In the genomic region with DNA sequence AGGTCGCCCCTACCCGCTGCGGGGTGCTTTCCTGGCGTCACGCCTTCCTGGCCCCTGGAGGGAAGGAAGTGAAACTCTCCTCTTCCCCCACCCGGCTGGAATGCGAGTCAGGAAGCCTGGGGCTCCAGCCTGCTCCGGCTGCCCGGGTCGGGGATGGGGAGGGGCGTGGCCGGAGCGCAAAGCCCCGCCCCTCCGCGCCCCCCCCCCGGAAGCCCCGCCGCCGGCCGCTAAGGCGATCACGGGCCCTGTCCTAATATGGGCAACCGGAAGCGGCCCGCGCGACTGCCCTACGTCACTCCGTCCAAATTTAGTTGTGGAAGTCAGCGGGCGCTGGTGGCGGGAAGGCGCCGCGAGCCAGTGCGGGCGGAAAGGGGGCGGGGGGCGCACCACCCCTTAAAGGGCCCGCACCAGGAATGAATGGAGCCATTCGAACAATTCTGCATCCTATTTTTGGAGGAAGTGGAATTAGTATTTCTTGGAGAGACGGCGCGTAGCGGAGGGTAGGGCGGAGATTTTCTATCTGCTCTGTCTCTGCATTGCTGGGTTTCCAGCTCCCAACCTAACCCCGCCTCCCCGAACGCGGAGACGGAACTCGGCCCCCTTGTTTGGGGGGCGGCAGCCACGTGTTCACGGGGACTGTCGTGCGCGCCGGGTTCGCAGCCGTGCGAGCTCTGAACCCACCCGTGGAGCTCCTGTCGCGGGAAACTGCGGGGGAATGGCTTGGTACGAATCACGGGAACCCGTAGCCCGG, we compare ENCODE assay signal across 1 cellular context.
TF ChIP-seq lines count a peak whose summit lies in the region.

No MANE protein-coding gene starts in this region.

TF ChIP-seq in K562, 482 proteins besides CTCF, POLR2A, EP300 and RAD21 (continued from another document and continues in another):
- TF ChIP-seq, protein P1, sequence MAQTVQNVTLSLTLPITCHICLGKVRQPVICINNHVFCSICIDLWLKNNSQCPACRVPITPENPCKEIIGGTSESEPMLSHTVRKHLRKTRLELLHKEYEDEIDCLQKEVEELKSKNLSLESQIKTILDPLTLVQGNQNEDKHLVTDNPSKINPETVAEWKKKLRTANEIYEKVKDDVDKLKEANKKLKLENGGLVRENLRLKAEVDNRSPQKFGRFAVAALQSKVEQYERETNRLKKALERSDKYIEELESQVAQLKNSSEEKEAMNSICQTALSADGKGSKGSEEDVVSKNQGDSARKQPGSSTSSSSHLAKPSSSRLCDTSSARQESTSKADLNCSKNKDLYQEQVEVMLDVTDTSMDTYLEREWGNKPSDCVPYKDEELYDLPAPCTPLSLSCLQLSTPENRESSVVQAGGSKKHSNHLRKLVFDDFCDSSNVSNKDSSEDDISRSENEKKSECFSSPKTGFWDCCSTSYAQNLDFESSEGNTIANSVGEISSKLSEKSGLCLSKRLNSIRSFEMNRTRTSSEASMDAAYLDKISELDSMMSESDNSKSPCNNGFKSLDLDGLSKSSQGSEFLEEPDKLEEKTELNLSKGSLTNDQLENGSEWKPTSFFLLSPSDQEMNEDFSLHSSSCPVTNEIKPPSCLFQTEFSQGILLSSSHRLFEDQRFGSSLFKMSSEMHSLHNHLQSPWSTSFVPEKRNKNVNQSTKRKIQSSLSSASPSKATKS (CRISPR knock-in tag; IDR thresholded peaks at IDR 0.05) = no peak
- TF ChIP-seq SRSF3 (IDR thresholded peaks at IDR 0.05; ENCODE audit: insufficient read depth, low read length) = no peak
- TF ChIP-seq SREBF2 (CRISPR knock-in tag; IDR thresholded peaks at IDR 0.05) = no peak
- no peak for TF ChIP-seq RBM39 (optimal IDR thresholded peaks at IDR 0.05; ENCODE audit: low read depth, low read length)
- no peak for TF ChIP-seq ELF4 (CRISPR knock-in tag; IDR thresholded peaks at IDR 0.05)
- no peak for TF ChIP-seq STAT5B (CRISPR knock-in tag; IDR thresholded peaks at IDR 0.05)
- TF ChIP-seq, protein P2, sequence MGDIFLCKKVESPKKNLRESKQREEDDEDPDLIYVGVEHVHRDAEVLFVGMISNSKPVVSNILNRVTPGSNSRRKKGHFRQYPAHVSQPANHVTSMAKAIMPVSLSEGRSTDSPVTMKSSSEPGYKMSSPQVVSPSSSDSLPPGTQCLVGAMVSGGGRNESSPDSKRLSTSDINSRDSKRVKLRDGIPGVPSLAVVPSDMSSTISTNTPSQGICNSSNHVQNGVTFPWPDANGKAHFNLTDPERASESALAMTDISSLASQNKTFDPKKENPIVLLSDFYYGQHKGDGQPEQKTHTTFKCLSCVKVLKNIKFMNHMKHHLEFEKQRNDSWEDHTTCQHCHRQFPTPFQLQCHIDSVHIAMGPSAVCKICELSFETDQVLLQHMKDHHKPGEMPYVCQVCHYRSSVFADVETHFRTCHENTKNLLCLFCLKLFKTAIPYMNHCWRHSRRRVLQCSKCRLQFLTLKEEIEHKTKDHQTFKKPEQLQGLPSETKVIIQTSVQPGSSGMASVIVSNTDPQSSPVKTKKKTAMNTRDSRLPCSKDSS (IDR thresholded peaks at IDR 0.05; ENCODE audit: low read depth, partially characterized antibody) = no peak
- TF ChIP-seq IFI16 (CRISPR knock-in tag; IDR thresholded peaks at IDR 0.05) = no peak
- TF ChIP-seq, protein P3, sequence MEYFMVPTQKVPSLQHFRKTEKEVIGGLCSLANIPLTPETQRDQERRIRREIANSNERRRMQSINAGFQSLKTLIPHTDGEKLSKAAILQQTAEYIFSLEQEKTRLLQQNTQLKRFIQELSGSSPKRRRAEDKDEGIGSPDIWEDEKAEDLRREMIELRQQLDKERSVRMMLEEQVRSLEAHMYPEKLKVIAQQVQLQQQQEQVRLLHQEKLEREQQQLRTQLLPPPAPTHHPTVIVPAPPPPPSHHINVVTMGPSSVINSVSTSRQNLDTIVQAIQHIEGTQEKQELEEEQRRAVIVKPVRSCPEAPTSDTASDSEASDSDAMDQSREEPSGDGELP (CRISPR knock-in tag; IDR thresholded peaks at IDR 0.05; ENCODE audit: borderline replicate concordance) = peak; percentile 85; the same call in 1 of the 2 replicates
- TF ChIP-seq LCOR (CRISPR knock-in tag; IDR thresholded peaks at IDR 0.05) = peak; percentile 64; the same call in 1 of the 2 replicates
- peak; percentile 83 for TF ChIP-seq POLR2B (IDR thresholded peaks at IDR 0.05; ENCODE audit: low read depth, partially characterized antibody)
- TF ChIP-seq, protein P4, sequence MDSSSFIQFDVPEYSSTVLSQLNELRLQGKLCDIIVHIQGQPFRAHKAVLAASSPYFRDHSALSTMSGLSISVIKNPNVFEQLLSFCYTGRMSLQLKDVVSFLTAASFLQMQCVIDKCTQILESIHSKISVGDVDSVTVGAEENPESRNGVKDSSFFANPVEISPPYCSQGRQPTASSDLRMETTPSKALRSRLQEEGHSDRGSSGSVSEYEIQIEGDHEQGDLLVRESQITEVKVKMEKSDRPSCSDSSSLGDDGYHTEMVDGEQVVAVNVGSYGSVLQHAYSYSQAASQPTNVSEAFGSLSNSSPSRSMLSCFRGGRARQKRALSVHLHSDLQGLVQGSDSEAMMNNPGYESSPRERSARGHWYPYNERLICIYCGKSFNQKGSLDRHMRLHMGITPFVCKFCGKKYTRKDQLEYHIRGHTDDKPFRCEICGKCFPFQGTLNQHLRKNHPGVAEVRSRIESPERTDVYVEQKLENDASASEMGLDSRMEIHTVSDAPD (CRISPR knock-in tag; IDR thresholded peaks at IDR 0.05) = no peak
- TF ChIP-seq, protein P5, sequence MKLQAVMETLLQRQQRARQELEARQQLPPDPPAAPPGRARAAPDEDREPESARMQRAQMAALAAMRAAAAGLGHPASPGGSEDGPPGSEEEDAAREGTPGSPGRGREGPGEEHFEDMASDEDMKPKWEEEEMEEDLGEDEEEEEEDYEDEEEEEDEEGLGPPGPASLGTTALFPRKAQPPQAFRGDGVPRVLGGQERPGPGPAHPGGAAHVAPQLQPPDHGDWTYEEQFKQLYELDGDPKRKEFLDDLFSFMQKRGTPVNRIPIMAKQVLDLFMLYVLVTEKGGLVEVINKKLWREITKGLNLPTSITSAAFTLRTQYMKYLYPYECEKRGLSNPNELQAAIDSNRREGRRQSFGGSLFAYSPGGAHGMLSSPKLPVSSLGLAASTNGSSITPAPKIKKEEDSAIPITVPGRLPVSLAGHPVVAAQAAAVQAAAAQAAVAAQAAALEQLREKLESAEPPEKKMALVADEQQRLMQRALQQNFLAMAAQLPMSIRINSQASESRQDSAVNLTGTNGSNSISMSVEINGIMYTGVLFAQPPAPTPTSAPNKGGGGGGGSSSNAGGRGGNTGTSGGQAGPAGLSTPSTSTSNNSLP (IDR thresholded peaks at IDR 0.05; ENCODE audit: borderline replicate concordance, low read depth, low read length) = 0 out of 2 replicates have a peak, but pooled peaks have one; percentile 12
- TF ChIP-seq, protein P6, sequence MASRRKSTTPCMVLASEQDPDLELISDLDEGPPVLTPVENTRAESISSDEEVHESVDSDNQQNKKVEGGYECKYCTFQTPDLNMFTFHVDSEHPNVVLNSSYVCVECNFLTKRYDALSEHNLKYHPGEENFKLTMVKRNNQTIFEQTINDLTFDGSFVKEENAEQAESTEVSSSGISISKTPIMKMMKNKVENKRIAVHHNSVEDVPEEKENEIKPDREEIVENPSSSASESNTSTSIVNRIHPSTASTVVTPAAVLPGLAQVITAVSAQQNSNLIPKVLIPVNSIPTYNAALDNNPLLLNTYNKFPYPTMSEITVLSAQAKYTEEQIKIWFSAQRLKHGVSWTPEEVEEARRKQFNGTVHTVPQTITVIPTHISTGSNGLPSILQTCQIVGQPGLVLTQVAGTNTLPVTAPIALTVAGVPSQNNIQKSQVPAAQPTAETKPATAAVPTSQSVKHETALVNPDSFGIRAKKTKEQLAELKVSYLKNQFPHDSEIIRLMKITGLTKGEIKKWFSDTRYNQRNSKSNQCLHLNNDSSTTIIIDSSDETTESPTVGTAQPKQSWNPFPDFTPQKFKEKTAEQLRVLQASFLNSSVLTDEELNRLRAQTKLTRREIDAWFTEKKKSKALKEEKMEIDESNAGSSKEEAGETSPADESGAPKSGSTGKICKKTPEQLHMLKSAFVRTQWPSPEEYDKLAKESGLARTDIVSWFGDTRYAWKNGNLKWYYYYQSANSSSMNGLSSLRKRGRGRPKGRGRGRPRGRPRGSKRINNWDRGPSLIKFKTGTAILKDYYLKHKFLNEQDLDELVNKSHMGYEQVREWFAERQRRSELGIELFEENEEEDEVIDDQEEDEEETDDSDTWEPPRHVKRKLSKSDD (conservative IDR thresholded peaks at IDR 0.05; ENCODE audit: low read length) = no peak
- TF ChIP-seq, protein P7, sequence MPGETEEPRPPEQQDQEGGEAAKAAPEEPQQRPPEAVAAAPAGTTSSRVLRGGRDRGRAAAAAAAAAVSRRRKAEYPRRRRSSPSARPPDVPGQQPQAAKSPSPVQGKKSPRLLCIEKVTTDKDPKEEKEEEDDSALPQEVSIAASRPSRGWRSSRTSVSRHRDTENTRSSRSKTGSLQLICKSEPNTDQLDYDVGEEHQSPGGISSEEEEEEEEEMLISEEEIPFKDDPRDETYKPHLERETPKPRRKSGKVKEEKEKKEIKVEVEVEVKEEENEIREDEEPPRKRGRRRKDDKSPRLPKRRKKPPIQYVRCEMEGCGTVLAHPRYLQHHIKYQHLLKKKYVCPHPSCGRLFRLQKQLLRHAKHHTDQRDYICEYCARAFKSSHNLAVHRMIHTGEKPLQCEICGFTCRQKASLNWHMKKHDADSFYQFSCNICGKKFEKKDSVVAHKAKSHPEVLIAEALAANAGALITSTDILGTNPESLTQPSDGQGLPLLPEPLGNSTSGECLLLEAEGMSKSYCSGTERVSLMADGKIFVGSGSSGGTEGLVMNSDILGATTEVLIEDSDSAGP (CRISPR knock-in tag; IDR thresholded peaks at IDR 0.05) = peak; percentile 99
- TF ChIP-seq ZEB2 (IDR thresholded peaks at IDR 0.05) = no peak
- TF ChIP-seq MAFF (IDR thresholded peaks at IDR 0.05; ENCODE audit: low read length) = no peak
- no peak for TF ChIP-seq DNMT1 (IDR thresholded peaks at IDR 0.05)
- no peak; the same call in 1 of the 2 replicates for TF ChIP-seq SUPT5H (IDR thresholded peaks at IDR 0.05)
- TF ChIP-seq ZNF134 (CRISPR knock-in tag; conservative IDR thresholded peaks at IDR 0.05) = no peak
- TF ChIP-seq PRMT5 (CRISPR knock-in tag; IDR thresholded peaks at IDR 0.05) = no peak
- TF ChIP-seq ZNF76 (CRISPR knock-in tag; IDR thresholded peaks at IDR 0.05; ENCODE audit: borderline replicate concordance) = no peak
- peak; percentile 90 for TF ChIP-seq POLR2AphosphoS5 (IDR thresholded peaks at IDR 0.05; ENCODE audit: control insufficient read depth, insufficient read depth, low read depth, low read length)
- TF ChIP-seq MXI1 (IDR thresholded peaks at IDR 0.05; ENCODE audit: low read depth, low read length) = 0 out of 2 replicates have a peak, but pooled peaks have one; percentile 61
- TF ChIP-seq, protein P8, sequence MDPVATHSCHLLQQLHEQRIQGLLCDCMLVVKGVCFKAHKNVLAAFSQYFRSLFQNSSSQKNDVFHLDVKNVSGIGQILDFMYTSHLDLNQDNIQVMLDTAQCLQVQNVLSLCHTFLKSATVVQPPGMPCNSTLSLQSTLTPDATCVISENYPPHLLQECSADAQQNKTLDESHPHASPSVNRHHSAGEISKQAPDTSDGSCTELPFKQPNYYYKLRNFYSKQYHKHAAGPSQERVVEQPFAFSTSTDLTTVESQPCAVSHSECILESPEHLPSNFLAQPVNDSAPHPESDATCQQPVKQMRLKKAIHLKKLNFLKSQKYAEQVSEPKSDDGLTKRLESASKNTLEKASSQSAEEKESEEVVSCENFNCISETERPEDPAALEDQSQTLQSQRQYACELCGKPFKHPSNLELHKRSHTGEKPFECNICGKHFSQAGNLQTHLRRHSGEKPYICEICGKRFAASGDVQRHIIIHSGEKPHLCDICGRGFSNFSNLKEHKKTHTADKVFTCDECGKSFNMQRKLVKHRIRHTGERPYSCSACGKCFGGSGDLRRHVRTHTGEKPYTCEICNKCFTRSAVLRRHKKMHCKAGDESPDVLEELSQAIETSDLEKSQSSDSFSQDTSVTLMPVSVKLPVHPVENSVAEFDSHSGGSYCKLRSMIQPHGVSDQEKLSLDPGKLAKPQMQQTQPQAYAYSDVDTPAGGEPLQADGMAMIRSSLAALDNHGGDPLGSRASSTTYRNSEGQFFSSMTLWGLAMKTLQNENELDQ (CRISPR knock-in tag; IDR thresholded peaks at IDR 0.05; ENCODE audit: borderline replicate concordance) = no peak
- TF ChIP-seq PCBP2 (IDR thresholded peaks at IDR 0.05; ENCODE audit: low read depth, low read length, poor library complexity, severe bottlenecking) = no peak
- no peak for TF ChIP-seq CC2D1A (IDR thresholded peaks at IDR 0.05)
- TF ChIP-seq, protein P9, sequence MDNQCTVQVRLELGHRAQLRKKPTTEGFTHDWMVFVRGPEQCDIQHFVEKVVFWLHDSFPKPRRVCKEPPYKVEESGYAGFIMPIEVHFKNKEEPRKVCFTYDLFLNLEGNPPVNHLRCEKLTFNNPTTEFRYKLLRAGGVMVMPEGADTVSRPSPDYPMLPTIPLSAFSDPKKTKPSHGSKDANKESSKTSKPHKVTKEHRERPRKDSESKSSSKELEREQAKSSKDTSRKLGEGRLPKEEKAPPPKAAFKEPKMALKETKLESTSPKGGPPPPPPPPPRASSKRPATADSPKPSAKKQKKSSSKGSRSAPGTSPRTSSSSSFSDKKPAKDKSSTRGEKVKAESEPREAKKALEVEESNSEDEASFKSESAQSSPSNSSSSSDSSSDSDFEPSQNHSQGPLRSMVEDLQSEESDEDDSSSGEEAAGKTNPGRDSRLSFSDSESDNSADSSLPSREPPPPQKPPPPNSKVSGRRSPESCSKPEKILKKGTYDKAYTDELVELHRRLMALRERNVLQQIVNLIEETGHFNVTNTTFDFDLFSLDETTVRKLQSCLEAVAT (IDR thresholded peaks at IDR 0.05) = no peak; a peak in 1 of 4 replicates
- TF ChIP-seq, protein P10, sequence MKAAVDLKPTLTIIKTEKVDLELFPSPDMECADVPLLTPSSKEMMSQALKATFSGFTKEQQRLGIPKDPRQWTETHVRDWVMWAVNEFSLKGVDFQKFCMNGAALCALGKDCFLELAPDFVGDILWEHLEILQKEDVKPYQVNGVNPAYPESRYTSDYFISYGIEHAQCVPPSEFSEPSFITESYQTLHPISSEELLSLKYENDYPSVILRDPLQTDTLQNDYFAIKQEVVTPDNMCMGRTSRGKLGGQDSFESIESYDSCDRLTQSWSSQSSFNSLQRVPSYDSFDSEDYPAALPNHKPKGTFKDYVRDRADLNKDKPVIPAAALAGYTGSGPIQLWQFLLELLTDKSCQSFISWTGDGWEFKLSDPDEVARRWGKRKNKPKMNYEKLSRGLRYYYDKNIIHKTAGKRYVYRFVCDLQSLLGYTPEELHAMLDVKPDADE (conservative IDR thresholded peaks at IDR 0.05; ENCODE audit: control insufficient read depth, low read depth, low read length) = no peak; the same call in none of the 2 replicates
- TF ChIP-seq, protein P11, sequence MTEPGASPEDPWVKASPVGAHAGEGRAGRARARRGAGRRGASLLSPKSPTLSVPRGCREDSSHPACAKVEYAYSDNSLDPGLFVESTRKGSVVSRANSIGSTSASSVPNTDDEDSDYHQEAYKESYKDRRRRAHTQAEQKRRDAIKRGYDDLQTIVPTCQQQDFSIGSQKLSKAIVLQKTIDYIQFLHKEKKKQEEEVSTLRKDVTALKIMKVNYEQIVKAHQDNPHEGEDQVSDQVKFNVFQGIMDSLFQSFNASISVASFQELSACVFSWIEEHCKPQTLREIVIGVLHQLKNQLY (CRISPR knock-in tag; conservative IDR thresholded peaks at IDR 0.05) = no peak
- TF ChIP-seq SRF (CRISPR knock-in tag; IDR thresholded peaks at IDR 0.05) = peak; percentile 93 to 98
- no peak for TF ChIP-seq MEF2D (tag; conservative IDR thresholded peaks at IDR 0.05; ENCODE audit: low read depth)
- TF ChIP-seq CCNT2 (IDR thresholded peaks at IDR 0.05; ENCODE audit: borderline replicate concordance, extremely low read depth, insufficient read length, low read depth, low read length) = peak; percentile 79
- TF ChIP-seq NR2C1 (IDR thresholded peaks at IDR 0.05) = no peak
- TF ChIP-seq NR2C1 (tag; IDR thresholded peaks at IDR 0.05) = no peak
- TF ChIP-seq ZNF785 (CRISPR knock-in tag; IDR thresholded peaks at IDR 0.05) = no peak
- no peak for TF ChIP-seq ZC3H11A (IDR thresholded peaks at IDR 0.05; ENCODE audit: low read depth, low read length)
